ENCODE assay signal across 25 cellular contexts in genomic region chr1:226749467-226749866, GRCh38.
"Had no signal": no experiment of that assay in that cellular context is flagged by ENCODE, and none has a peak within 500 bp of the region (broad histone marks: within the 10 kb centered on the region; RNA-seq: fewer than 3 reads in every experiment).

No MANE protein-coding gene starts in this region.

- H3K36me3 ChIP-seq: gastroesophageal sphincter, lower lobe of right lung, right lobe of liver, transverse colon had no signal

- H3K4me3 ChIP-seq: gastroesophageal sphincter, lower lobe of right lung, right lobe of liver, testis, transverse colon had no signal

- H3K27me3 ChIP-seq: gastroesophageal sphincter, right lobe of liver, testis, transverse colon had no signal

- H3K4me1 ChIP-seq: gastroesophageal sphincter, lower lobe of right lung, right lobe of liver, testis, transverse colon had no signal

- H3K36me3 Mint-ChIP-seq: natural killer cell treated with Interleukin-12 subunit alpha and Interleukin-12 subunit beta and Interleukin-15 and Interleukin-18, amount 100 ng/mL, for 72 hours had no signal

- ATAC-seq: gastroesophageal sphincter; left lobe of liver; lower lobe of right lung; natural killer cell treated with Interleukin-12 subunit alpha and Interleukin-12 subunit beta and Interleukin-15 and Interleukin-18, amount 100 ng/mL, for 72 hours; right lobe of liver; stimulated activated naive CD8-positive, alpha-beta T cell treated with anti-CD3 and anti-CD28 coated beads, Interleukin-15, Interleukin-2, amounts not matched to agents 100 U/mL and 50 U/mL, for 24 hours had no signal

- DNase-seq: activated CD4-positive, alpha-beta T cell treated with anti-CD3 and anti-CD28 coated beads for 4 hours; activated CD4-positive, alpha-beta T cell treated with anti-CD3 and anti-CD28 coated beads, Interleukin-2, amount 50 U/mL, for 4 hours; activated CD8-positive, alpha-beta memory T cell treated with anti-CD3 and anti-CD28 coated beads for 24 hours; activated gamma-delta T cell treated with Interleukin-2 at 50 U/mL for 16 hours; activated naive CD4-positive, alpha-beta T cell treated with anti-CD3 and anti-CD28 coated beads, Interleukin-2, amount 50 U/mL, for 16 hours; activated T-cell treated with anti-CD3 and anti-CD28 coated beads, Interleukin-2, amount 50 U/mL, for 24 hours; amygdala; caudate nucleus; cortex of kidney; head of caudate nucleus; hypothalamus; immature natural killer cell; lower lobe of right lung; mesendoderm; right lobe of liver; stimulated activated CD4-positive, alpha-beta T cell treated with anti-CD3 and anti-CD28 coated beads, Interleukin-2, amount 100 ng/mL, for 48 hours; stimulated activated naive CD8-positive, alpha-beta T cell treated with anti-CD3 and anti-CD28 coated beads, Interleukin-15, Interleukin-2, amounts not matched to agents 100 U/mL and 50 U/mL, for 24 hours; T-helper 1 cell; testis; transverse colon had no signal

- H3K27ac ChIP-seq: gastroesophageal sphincter, lower lobe of right lung, right lobe of liver, testis, transverse colon had no signal

- H3K9me3 ChIP-seq: gastroesophageal sphincter, lower lobe of right lung, right lobe of liver, testis, transverse colon had no signal

- H3K27ac Mint-ChIP-seq: activated T-cell treated with anti-CD3 and anti-CD28 coated beads, Interleukin-2, amount 50 U/mL, for 24 hours; immature natural killer cell; natural killer cell treated with Interleukin-12 subunit alpha and Interleukin-12 subunit beta and Interleukin-15 and Interleukin-18, amount 100 ng/mL, for 72 hours; progenitor cell of endocrine pancreas; T-helper 2 cell treated with Interferon-gamma antibody and Interleukin-4, amounts not matched to agents 5 μg/mL and 100 μg/mL, for 36 hours had no signal

- H3K27me3 Mint-ChIP-seq: activated T-cell treated with anti-CD3 and anti-CD28 coated beads, Interleukin-2, amount 50 U/mL, for 24 hours had no signal

- H3K4me3 Mint-ChIP-seq: activated T-cell treated with anti-CD3 and anti-CD28 coated beads, Interleukin-2, amount 50 U/mL, for 24 hours; immature natural killer cell; natural killer cell treated with Interleukin-12 subunit alpha and Interleukin-12 subunit beta and Interleukin-15 and Interleukin-18, amount 100 ng/mL, for 72 hours; T-helper 2 cell treated with Interferon-gamma antibody and Interleukin-4, amounts not matched to agents 5 μg/mL and 100 μg/mL, for 36 hours had no signal

- H3K9me3 Mint-ChIP-seq: activated T-cell treated with anti-CD3 and anti-CD28 coated beads, Interleukin-2, amount 50 U/mL, for 24 hours; immature natural killer cell; natural killer cell treated with Interleukin-12 subunit alpha and Interleukin-12 subunit beta and Interleukin-15 and Interleukin-18, amount 100 ng/mL, for 72 hours; T-helper 2 cell treated with Interferon-gamma antibody and Interleukin-4, amounts not matched to agents 5 μg/mL and 100 μg/mL, for 36 hours had no signal
